In genomic region chr11:3905080-3905953, GRCh38 we compare ENCODE assay signal across 8 cellular contexts. TPM values are rescaled to one million over a fixed set of nuclear protein-coding genes. Genes with fewer than 3 reads are reported as not detected.
DNase-seq lines count a peak whose midpoint lies in the region; ATAC-seq, FAIRE-seq and TF ChIP-seq lines count a peak whose summit lies in the region.

No MANE protein-coding gene starts in this region.

- no peaks in the 10 kb centered on the region for H3K9me3 Mint-ChIP-seq in activated naive CD4-positive, alpha-beta T cell treated with anti-CD3 and anti-CD28 coated beads, Interleukin-2, amount 10 ng/mL, durations not matched to agents 7 days and 5 days

- no peaks in the 10 kb centered on the region for H3K27me3 Mint-ChIP-seq in activated naive CD4-positive, alpha-beta T cell treated with anti-CD3 and anti-CD28 coated beads, Interleukin-2, amount 10 ng/mL, durations not matched to agents 7 days and 5 days

- H4K20me1 ChIP-seq in Karpas-422 (ENCODE audit: insufficient read depth, low read depth, low read length): no peaks in the 10 kb centered on the region

- ATAC-seq in HG02840 (IDR thresholded peaks at IDR 0.05; ENCODE audit: low FRiP score, unreplicated experiment): peak; percentile 71

- H3K27ac Mint-ChIP-seq in activated naive CD4-positive, alpha-beta T cell treated with anti-CD3 and anti-CD28 coated beads, Interleukin-2, amount 10 ng/mL, durations not matched to agents 7 days and 5 days: peak overlapping the region; percentile 65

- H3K4me2 ChIP-seq in Karpas-422 (ENCODE audit: low read depth, low read length, poor library complexity, severe bottlenecking): no peak overlapping the region

- H3K27me3 ChIP-seq in Karpas-422 (ENCODE audit: low read length): no peaks in the 10 kb centered on the region

- TF ChIP-seq CTCF in GM12865 (IDR thresholded peaks at IDR 0.05; ENCODE audit: insufficient read depth, low read depth, low read length, missing control alignments): no peak

- no peak overlapping the region for H3K27ac ChIP-seq in Karpas-422 (ENCODE audit: low read length)

- H3K4me3 ChIP-seq in GM12865 (ENCODE audit: low read depth, low read length): no peak overlapping the region
- no peak overlapping the region for H3K4me3 ChIP-seq in Karpas-422 (ENCODE audit: low read length)

- peak; percentile 93 for FAIRE-seq in RCC 7860 (lab: Jason Lieb, UNC)

- no peak overlapping the region for H3K4me3 Mint-ChIP-seq in activated naive CD4-positive, alpha-beta T cell treated with anti-CD3 and anti-CD28 coated beads, Interleukin-2, amount 10 ng/mL, durations not matched to agents 7 days and 5 days

- no peak overlapping the region for H3K9ac ChIP-seq in Karpas-422 (ENCODE audit: low read length)

- CTCF ChIA-PET in activated naive CD4-positive, alpha-beta T cell treated with anti-CD3 and anti-CD28 coated beads, Interleukin-2, amount 10 ng/mL, durations not matched to agents 7 days and 5 days (lab: Charles Lee): interaction anchor here (0.7 to 2.8 kb wide), 11 partner anchors 24 to 168 kb away, joined by 3 to 13 read pairs (median 3); partner anchors contain the start of gene STIM1

- H3K36me3 ChIP-seq in Karpas-422 (ENCODE audit: insufficient read depth, low read length): no peaks in the 10 kb centered on the region

- H2AFZ ChIP-seq in Karpas-422 (ENCODE audit: low read length): no peak overlapping the region

- no peaks in the 10 kb centered on the region for H3K79me2 ChIP-seq in Karpas-422 (ENCODE audit: low read length)

- no peaks in the 10 kb centered on the region for H3K36me3 Mint-ChIP-seq in activated naive CD4-positive, alpha-beta T cell treated with anti-CD3 and anti-CD28 coated beads, Interleukin-2, amount 10 ng/mL, durations not matched to agents 7 days and 5 days

- H3K9me3 ChIP-seq in Karpas-422 (ENCODE audit: low read length): no peaks in the 10 kb centered on the region

- H3K4me1 ChIP-seq in Karpas-422 (ENCODE audit: low read length): peaks cover 24% of the 10 kb centered on the region

- peaks cover 77% of the 10 kb centered on the region for H3K4me1 Mint-ChIP-seq in activated naive CD4-positive, alpha-beta T cell treated with anti-CD3 and anti-CD28 coated beads, Interleukin-2, amount 10 ng/mL, durations not matched to agents 7 days and 5 days

- peak; percentile 63 for DNase-seq in GM12865 (ENCODE audit: low read depth)
- peak; percentile 97 for DNase-seq in RCC 7860 (ENCODE audit: low spot score)
- DNase-seq in activated naive CD4-positive, alpha-beta T cell treated with anti-CD3 and anti-CD28 coated beads, Interleukin-2, amount 10 ng/mL, durations not matched to agents 7 days and 5 days: peak; percentile 82
- DNase-seq in kidney glomerular epithelial cell (lab: John Stamatoyannopoulos, UW): peak; percentile 99
- DNase-seq in stimulated activated CD8-positive, alpha-beta memory T cell treated with anti-CD3 and anti-CD28 coated beads, Interleukin-15, amount 100 ng/mL, for 48 hours (ENCODE audit: low read depth in 2 of 2): peak; percentile 38 to 57
- DNase-seq in mesenteric fat pad (ENCODE audit: low spot score): no peak
- no peak for DNase-seq in Karpas-422

- H3K9me2 ChIP-seq in Karpas-422 (replicated peaks; ENCODE audit: insufficient read depth, low read length): no peaks in the 10 kb centered on the region

RNA-seq across cellular contexts. Expression of gene STIM1, which starts 49.9 kb away (rescaled TPM):
- total RNA-seq in mesenteric fat pad: 125 TPM
- total RNA-seq in Karpas-422 (2014; rRNA removed; shearing (Covaris generic); ENCODE audit: low replicate concordance): 9.0 and 17.0 TPM in 2 replicates

Comparison
In these comparisons a context has a peak if more than half of its experiments do, and no peak if none do; other contexts are left out.
1. DNase-seq: peak in GM12865 (single experiment), RCC 7860 (single experiment), activated naive CD4-positive, alpha-beta T cell treated with anti-CD3 and anti-CD28 coated beads, Interleukin-2, amount 10 ng/mL, durations not matched to agents 7 days and 5 days (single experiment), kidney glomerular epithelial cell (single experiment) and stimulated activated CD8-positive, alpha-beta memory T cell treated with anti-CD3 and anti-CD28 coated beads, Interleukin-15, amount 100 ng/mL, for 48 hours (2 of 2); none in mesenteric fat pad (single experiment) and Karpas-422 (single experiment).